Comparison of ENCODE assay signal across 35 cellular contexts in the genomic region with DNA sequence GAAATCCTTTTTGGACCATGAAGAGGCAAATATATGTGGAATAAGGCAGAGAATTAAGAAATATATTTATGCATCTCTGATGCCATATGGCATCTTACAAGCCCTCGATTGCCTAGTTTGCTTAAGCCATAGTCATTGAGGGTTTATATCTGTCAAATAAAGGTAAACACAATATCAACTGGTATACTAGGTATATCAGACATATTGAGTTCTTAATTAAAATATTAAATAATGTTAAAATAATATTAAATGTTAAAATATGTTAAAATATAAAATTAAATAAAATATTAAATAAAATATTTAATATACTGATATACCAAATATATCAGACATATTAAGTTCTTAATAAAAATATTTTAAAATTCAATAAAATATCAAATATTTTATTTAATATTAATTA.
"Had no signal": no experiment of that assay in that cellular context is flagged by ENCODE, and none has a peak within 500 bp of the region (broad histone marks: within the 10 kb centered on the region; RNA-seq: fewer than 3 reads in every experiment).

No MANE protein-coding gene starts in this region.

- H3K27me3 ChIP-seq: brain microvascular endothelial cell had no signal

- H3K27ac ChIP-seq: brain microvascular endothelial cell, KMS-11, PC-9, RWPE1, WERI-Rb-1 had no signal

- H3K36me3 ChIP-seq: brain microvascular endothelial cell, WERI-Rb-1 had no signal

- H3K4me3 ChIP-seq: PC-9 had no signal

- DNase-seq: activated CD4-positive, alpha-beta T cell treated with anti-CD3 and anti-CD28 coated beads, Interleukin-2, amount 10 ng/mL, durations not matched to agents 24 days and 14 days; activated CD4-positive, alpha-beta T cell treated with anti-CD3 and anti-CD28 coated beads, Interleukin-2, amount 50 U/mL, for 4 hours; activated CD8-positive, alpha-beta T cell treated with anti-CD3 and anti-CD28 coated beads for 36 hours; activated effector memory CD4-positive, alpha-beta T cell treated with anti-CD3 and anti-CD28 coated beads, Interleukin-2, amount 50 U/mL, for 16 hours; activated naive CD4-positive, alpha-beta T cell; activated naive CD4-positive, alpha-beta T cell treated with anti-CD3 and anti-CD28 coated beads, Interleukin-2, amount 50 U/mL, for 16 hours; activated naive CD8-positive, alpha-beta T cell treated with anti-CD3 and anti-CD28 coated beads for 36 hours; activated T-cell treated with anti-CD3 and anti-CD28 coated beads, Interleukin-2, amount 50 U/mL, for 1 hour; activated T-cell treated with anti-CD3 and anti-CD28 coated beads, Interleukin-2, amount 50 U/mL, for 72 hours; amniotic stem cell; aorta; brain microvascular endothelial cell; central memory CD4-positive, alpha-beta T cell; MM.1S; NCI-H1092; NCI-H1436 treated with DMSO at 0.1 percent for 48 hours; NCI-H1694 treated with DMSO at 0.1 percent for 48 hours; NCI-H2029; NCI-H2171 treated with DMSO at 0.1 percent for 48 hours; NCI-H226; NCI-H446 treated with DMSO at 0.1 percent for 48 hours; NCI-H524; NCI-H69; NK-92 treated with Interleukin-12 subunit alpha and Interleukin-12 subunit beta, amount 100 ng/mL, for 24 hours; PC-9; SIG-M5; T-cell; T-helper 17 cell; T-helper 9 cell; WERI-Rb-1 had no signal

- ATAC-seq: activated CD8-positive, alpha-beta T cell treated with anti-CD3 and anti-CD28 coated beads for 36 hours; activated T-cell treated with anti-CD3 and anti-CD28 coated beads, Interleukin-2, amount 50 U/mL, for 72 hours; activated T-helper 17 cell treated with anti-CD3 and anti-CD28 coated beads, Interleukin-2, amount 50 U/mL, for 72 hours; Right ventricle myocardium inferior; SK-N-SH treated with all-trans-retinoic acid at 6 μM for 48 hours; T-cell; T-helper 17 cell had no signal
